16 cellular contexts compared by ENCODE assay signal in genomic region chr9:3237121-3237520, GRCh38.
DNase-seq lines count a peak whose midpoint lies in the region; ATAC-seq and TF ChIP-seq lines count a peak whose summit lies in the region.
"Had no signal": no experiment of that assay in that cellular context is flagged by ENCODE, and none has a peak within 500 bp of the region (broad histone marks: within the 10 kb centered on the region; RNA-seq: fewer than 3 reads in every experiment).

No MANE protein-coding gene starts in this region.

- CTCF ChIA-PET in GM10248 (lab: Yijun Ruan, JAX) = interaction anchor here (0.8 to 1.6 kb wide), 2 partner anchors 11 to 204 kb away, joined by 3 to 5 read pairs; no protein-coding TSS in a partner anchor

- H3K79me2 ChIP-seq in smooth muscle cell (ENCODE audit: low read depth) = no peaks in the 10 kb centered on the region

- no peaks in the 10 kb centered on the region for H3K9me3 ChIP-seq in adipocyte (ENCODE audit: control insufficient read depth, low read length)
- H3K9me3 ChIP-seq in smooth muscle cell (replicated peaks; ENCODE audit: low read depth) = no peaks in the 10 kb centered on the region
- H3K9me3 ChIP-seq: BLaER1, Caco-2 had no signal

- H3F3A ChIP-seq in smooth muscle cell (ENCODE audit: low read depth) = no peaks in the 10 kb centered on the region

- H3K4me1 ChIP-seq in adipocyte (ENCODE audit: control insufficient read depth, insufficient read depth, low read length) = peaks cover 7% of the 10 kb centered on the region
- H3K4me1 ChIP-seq in smooth muscle cell (ENCODE audit: low read depth) = peaks cover 13% of the 10 kb centered on the region
- H3K4me1 ChIP-seq: BLaER1, Caco-2 had no signal

- H3K27ac ChIP-seq in smooth muscle cell (ENCODE audit: low read depth) = no peak overlapping the region
- H3K27ac ChIP-seq: 22Rv1, BLaER1 had no signal

- POLR2A ChIA-PET in GM10248 (lab: Yijun Ruan, JAX) = no interaction called here

- DNase-seq in AG10803 (ENCODE audit: low read depth) (peak; percentile 20), GM03348 (ENCODE audit: low spot score) (peak; percentile 20), adipocyte (ENCODE audit: low read depth) (peak; percentile 22), fibroblast of peridontal ligament (ENCODE audit: extremely low read depth) (peak; percentile 28), GM10248 (ENCODE audit: extremely low spot score) (no peak), smooth muscle cell (lab: John Stamatoyannopoulos, UW; ENCODE audit: unreplicated experiment) (no peak), left lobe of liver (ENCODE audit: low spot score) (no peak), germinal center (ENCODE audit: low spot score) (no peak)
- DNase-seq: AML-193; Caco-2; CD8-positive, alpha-beta memory T cell; DMS53; IMR-90 had no signal

- H3K9ac ChIP-seq in adipocyte (ENCODE audit: low read length) = no peak overlapping the region
- no peak overlapping the region for H3K9ac ChIP-seq in smooth muscle cell (ENCODE audit: low read depth)
- H3K9ac ChIP-seq: BLaER1 had no signal

- H3K36me3 ChIP-seq in adipocyte (ENCODE audit: control insufficient read depth, insufficient read depth, low read length, severe bottlenecking) = no peaks in the 10 kb centered on the region
- H3K36me3 ChIP-seq in smooth muscle cell (ENCODE audit: low read depth) = no peaks in the 10 kb centered on the region
- H3K36me3 ChIP-seq: BLaER1 had no signal

- no peak overlapping the region for H3K4me2 ChIP-seq in smooth muscle cell
- H3K4me2 ChIP-seq: BLaER1 had no signal

- no peak for ATAC-seq in left lobe of liver
- ATAC-seq: HCT116 had no signal

- no peak overlapping the region for H2AFZ ChIP-seq in smooth muscle cell (ENCODE audit: low read depth)

- H4K20me1 ChIP-seq in smooth muscle cell (ENCODE audit: low read depth) = no peaks in the 10 kb centered on the region
- H4K20me1 ChIP-seq: BLaER1 had no signal

- H3K27me3 ChIP-seq in adipocyte (replicated peaks; ENCODE audit: control insufficient read depth, insufficient read depth, low read length) = no peaks in the 10 kb centered on the region
- H3K27me3 ChIP-seq in smooth muscle cell (ENCODE audit: low read depth) = no peaks in the 10 kb centered on the region
- H3K27me3 ChIP-seq: BLaER1 had no signal

- H3K4me3 ChIP-seq in AG10803 (ENCODE audit: low read length) (no peak overlapping the region), adipocyte (ENCODE audit: low read length) (no peak overlapping the region), smooth muscle cell (no peak overlapping the region)
- H3K4me3 ChIP-seq: BLaER1 had no signal

- TF ChIP-seq CTCF in AG10803 (conservative IDR thresholded peaks at IDR 0.05; ENCODE audit: low read length) (no peak), GM10248 (IDR thresholded peaks at IDR 0.05; ENCODE audit: control extremely low read depth, extremely low read depth, low read depth, missing control alignments) (no peak), smooth muscle cell (IDR thresholded peaks at IDR 0.05; ENCODE audit: borderline replicate concordance, insufficient read depth, poor library complexity, severe bottlenecking) (no peak)

Comparison
In these comparisons a context has a peak if more than half of its experiments do, and no peak if none do; other contexts are left out.
1. DNase-seq: peak in AG10803 (single experiment), GM03348 (single experiment), adipocyte (single experiment) and fibroblast of peridontal ligament (single experiment); none in GM10248 (single experiment), smooth muscle cell (single experiment), left lobe of liver (single experiment) and germinal center (single experiment).